Comparison of ENCODE assay signal across 21 cellular contexts in genomic region chr3:64677961-64678716, GRCh38. TPM values are rescaled to one million over a fixed set of nuclear protein-coding genes. Genes with fewer than 3 reads are reported as not detected.
"Had no signal": no experiment of that assay in that cellular context is flagged by ENCODE, and none has a peak within 500 bp of the region (broad histone marks: within the 10 kb centered on the region; RNA-seq: fewer than 3 reads in every experiment).

No MANE protein-coding gene starts in this region.

- H3K27me3 ChIP-seq: gastroesophageal sphincter, heart left ventricle, transverse colon had no signal

- H3K9ac ChIP-seq: parathyroid adenoma had no signal

- H3K36me3 ChIP-seq: neutrophil had no signal

- H3K9me3 ChIP-seq: gastroesophageal sphincter, heart left ventricle, lower lobe of right lung, neutrophil, transverse colon had no signal

- H3K79me2 ChIP-seq: parathyroid adenoma had no signal

- H3K27ac ChIP-seq: gastroesophageal sphincter, heart left ventricle, lower lobe of right lung, neutrophil, parathyroid adenoma, transverse colon had no signal

- ATAC-seq: activated CD8-positive, alpha-beta T cell treated with anti-CD3 and anti-CD28 coated beads, Interleukin-2, amount 10 ng/mL, durations not matched to agents 7 days and 5 days; activated T-cell treated with anti-CD3 and anti-CD28 coated beads, Interleukin-2, amount 50 U/mL, for 4 hours; esophagus mucosa; gastroesophageal sphincter; heart left ventricle; left cardiac atrium; lower lobe of right lung; natural killer cell; T-cell had no signal

- H3K4me3 ChIP-seq: gastroesophageal sphincter, lower lobe of right lung, transverse colon had no signal

- DNase-seq: activated CD4-positive, alpha-beta T cell treated with anti-CD3 and anti-CD28 coated beads, Interleukin-2, amount 10 ng/mL, durations not matched to agents 24 days and 14 days; activated CD4-positive, CD25-positive, alpha-beta regulatory T cell; activated CD8-positive, alpha-beta T cell treated with anti-CD3 and anti-CD28 coated beads, Interleukin-2, amount 10 ng/mL, durations not matched to agents 7 days and 5 days; activated effector memory CD4-positive, alpha-beta T cell treated with Interleukin-2 at 50 U/mL for 16 hours; activated naive CD4-positive, alpha-beta T cell treated with anti-CD3 and anti-CD28 coated beads, Interleukin-2, amount 10 ng/mL, durations not matched to agents 7 days and 5 days; activated T-cell treated with anti-CD3 and anti-CD28 coated beads, Interleukin-2, amount 50 U/mL, for 4 hours; aorta; cortex of kidney; heart left ventricle; left cardiac atrium; lower lobe of right lung; natural killer cell; stimulated activated CD4-positive, alpha-beta T cell treated with anti-CD3 and anti-CD28 coated beads, Interleukin-12 subunit alpha, Interleukin-12 subunit beta, amount 100 ng/mL, for 4 hours; stimulated activated CD4-positive, alpha-beta T cell treated with anti-CD3 and anti-CD28 coated beads, Interleukin-2, amount 100 ng/mL, for 24 hours; stimulated activated naive CD4-positive, alpha-beta T cell treated with Interleukin-2 at 50 U/mL for 16 hours; T-cell; transverse colon had no signal

- H3K4me1 ChIP-seq: parathyroid adenoma had no signal

- H2AFZ ChIP-seq: parathyroid adenoma had no signal

RNA-seq across cellular contexts. Expression of gene ADAMTS9, which starts 9.7 kb away (rescaled TPM):
- total RNA-seq: activated CD4-positive, alpha-beta T cell treated with anti-CD3 and anti-CD28 coated beads, Interleukin-2, amount 10 ng/mL, durations not matched to agents 24 days and 14 days; activated CD8-positive, alpha-beta T cell treated with anti-CD3 and anti-CD28 coated beads, Interleukin-2, amount 10 ng/mL, durations not matched to agents 7 days and 5 days; natural killer cell had no signal
